ENCODE assay signal across 18 cellular contexts in genomic region chr11:19915808-19916207, GRCh38.
DNase-seq lines count a peak whose midpoint lies in the region; ATAC-seq and TF ChIP-seq lines count a peak whose summit lies in the region.
"Had no signal": no experiment of that assay in that cellular context is flagged by ENCODE, and none has a peak within 500 bp of the region (broad histone marks: within the 10 kb centered on the region; RNA-seq: fewer than 3 reads in every experiment).

No MANE protein-coding gene starts in this region.

- intact Hi-C loops in Caco-2 (cut with micrococcal nuclease; ENCODE audit: unreplicated experiment) = no loop called here

- H3K27me3 ChIP-seq in Caco-2 (replicated peaks; ENCODE audit: control insufficient read depth, insufficient read depth, low read length) = no peaks in the 10 kb centered on the region
- H3K27me3 ChIP-seq in GM23338 (ENCODE audit: insufficient read depth) = no peaks in the 10 kb centered on the region
- no peaks in the 10 kb centered on the region for H3K27me3 ChIP-seq in osteoblast (ENCODE audit: insufficient read depth, low read length)
- H3K27me3 ChIP-seq: BE2C, BLaER1 had no signal

- no peak for TF ChIP-seq CTCF in Caco-2 (IDR thresholded peaks at IDR 0.05; ENCODE audit: insufficient read depth in 1 of 2, low read depth in 1 of 2, low read length in 1 of 2, severe bottlenecking in 1 of 2, unreplicated experiment in 1 of 2)
- TF ChIP-seq CTCF in GM23338 (conservative IDR thresholded peaks at IDR 0.05; ENCODE audit: low read depth in 2 of 2) = no peak
- no peak for TF ChIP-seq CTCF in osteoblast (IDR thresholded peaks at IDR 0.05; ENCODE audit: extremely low read depth, low read depth, low read length)

- H3K4me1 ChIP-seq in Caco-2 (peaks cover 31% of the 10 kb centered on the region), GM23338 (ENCODE audit: insufficient read depth) (peaks cover 32% of the 10 kb centered on the region), osteoblast (ENCODE audit: insufficient read depth, low read length) (peaks cover 34% of the 10 kb centered on the region)
- H3K4me1 ChIP-seq: BE2C, BLaER1 had no signal

- H3K36me3 Mint-ChIP-seq in Caco-2 (ENCODE audit: insufficient read depth, unreplicated experiment) = peaks cover 17% of the 10 kb centered on the region
- peaks cover 35% of the 10 kb centered on the region for H3K36me3 Mint-ChIP-seq in GM23338 (ENCODE audit: low read depth)
- H3K36me3 Mint-ChIP-seq: CD14-positive monocyte; CD4-positive, alpha-beta memory T cell; CD4-positive, CD25-positive, alpha-beta regulatory T cell; CD8-positive, alpha-beta memory T cell had no signal

- H3K27ac Mint-ChIP-seq in Caco-2 (ENCODE audit: unreplicated experiment) = no peak overlapping the region
- H3K27ac Mint-ChIP-seq in GM23338 = peak overlapping the region; percentile 34; the same call in 1 of the 2 replicates
- H3K27ac Mint-ChIP-seq: CD14-positive monocyte; CD4-positive, alpha-beta memory T cell; CD4-positive, CD25-positive, alpha-beta regulatory T cell; CD8-positive, alpha-beta memory T cell had no signal

- no TSS peak for BruUV-seq in Caco-2 (replicated peaks; lab: Mats Ljungman, UMichigan)

- peaks cover 4% of the 10 kb centered on the region; the same call in 1 of the 2 replicates for H4K20me1 ChIP-seq in GM23338 (replicated peaks; ENCODE audit: insufficient read depth)
- no peaks in the 10 kb centered on the region for H4K20me1 ChIP-seq in osteoblast (ENCODE audit: insufficient read depth, low read length)
- H4K20me1 ChIP-seq: BLaER1 had no signal

- H3F3A ChIP-seq in GM23338 (replicated peaks; ENCODE audit: low read depth) = no peaks in the 10 kb centered on the region

- no peak overlapping the region for H3K27ac ChIP-seq in GM23338 (ENCODE audit: low read depth)
- H3K27ac ChIP-seq in osteoblast (ENCODE audit: low read depth, low read length) = no peak overlapping the region
- H3K27ac ChIP-seq: BLaER1 had no signal

- DNase-seq in Caco-2 (no peak), GM23338 (ENCODE audit: low spot score) (no peak), osteoblast (ENCODE audit: insufficient read length, low spot score, missing footprints) (peak; percentile 26), cerebellar cortex (ENCODE audit: low spot score) (no peak), NK-92 (lab: John Stamatoyannopoulos, UW; ENCODE audit: unreplicated experiment) (no peak)
- DNase-seq: 8988T; ACHN; BE2C; C1 segment of cervical spinal cord; Calu3; CD4-positive, alpha-beta memory T cell; CD4-positive, CD25-positive, alpha-beta regulatory T cell; CD8-positive, alpha-beta memory T cell; COR-L47; DMS79 treated with DMSO at 0.1 percent for 48 hours; GF-D8 had no signal

- H3K4me3 ChIP-seq in Caco-2 (ENCODE audit: low read depth, low read length) (no peak overlapping the region), GM23338 (no peak overlapping the region), osteoblast (ENCODE audit: insufficient read depth, low read length) (no peak overlapping the region)
- H3K4me3 ChIP-seq: BLaER1 had no signal

- POLR2A ChIA-PET in Caco-2 (lab: Charles Lee) = no interaction called here

- H3K27me3 Mint-ChIP-seq in Caco-2 (ENCODE audit: insufficient read depth, unreplicated experiment) = no peaks in the 10 kb centered on the region
- peaks cover 6% of the 10 kb centered on the region for H3K27me3 Mint-ChIP-seq in GM23338 (ENCODE audit: insufficient read depth, low read depth, poor library complexity)
- H3K27me3 Mint-ChIP-seq: CD4-positive, CD25-positive, alpha-beta regulatory T cell had no signal

- no peaks in the 10 kb centered on the region for H3K9me2 ChIP-seq in GM23338 (ENCODE audit: insufficient read depth)

- no peaks in the 10 kb centered on the region for H3K79me2 ChIP-seq in GM23338 (replicated peaks; ENCODE audit: insufficient read depth)
- peaks cover 17% of the 10 kb centered on the region for H3K79me2 ChIP-seq in osteoblast (ENCODE audit: insufficient read depth, low read length)

- CTCF ChIA-PET in Caco-2 (lab: Charles Lee) = no interaction called here

- H3K36me3 ChIP-seq in Caco-2 (ENCODE audit: control insufficient read depth, insufficient read depth, low read length) (no peaks in the 10 kb centered on the region), GM23338 (ENCODE audit: insufficient read depth) (peaks cover 5% of the 10 kb centered on the region; the same call in 1 of the 2 replicates), osteoblast (ENCODE audit: insufficient read depth, low read length) (no peaks in the 10 kb centered on the region)
- H3K36me3 ChIP-seq: BE2C, BLaER1 had no signal

- H3K4me2 ChIP-seq in GM23338 = no peak overlapping the region
- no peak overlapping the region for H3K4me2 ChIP-seq in osteoblast (ENCODE audit: insufficient read depth, low read length)
- H3K4me2 ChIP-seq: BLaER1 had no signal

- H2AFZ ChIP-seq in GM23338 = no peak overlapping the region
- H2AFZ ChIP-seq in osteoblast (ENCODE audit: low read length) = no peak overlapping the region

- H3K9me3 Mint-ChIP-seq in Caco-2 (ENCODE audit: unreplicated experiment) (no peaks in the 10 kb centered on the region), GM23338 (no peaks in the 10 kb centered on the region)
- H3K9me3 Mint-ChIP-seq: CD4-positive, alpha-beta memory T cell; CD4-positive, CD25-positive, alpha-beta regulatory T cell had no signal

- H3K4me1 Mint-ChIP-seq in Caco-2 (ENCODE audit: low read depth, unreplicated experiment) (peaks cover 37% of the 10 kb centered on the region), GM23338 (peaks cover 38% of the 10 kb centered on the region)
- H3K4me1 Mint-ChIP-seq: CD14-positive monocyte; CD4-positive, alpha-beta memory T cell; CD4-positive, CD25-positive, alpha-beta regulatory T cell; CD8-positive, alpha-beta memory T cell had no signal

- H3K9me3 ChIP-seq in Caco-2 = no peaks in the 10 kb centered on the region
- no peaks in the 10 kb centered on the region for H3K9me3 ChIP-seq in osteoblast (ENCODE audit: low read depth, low read length)
- H3K9me3 ChIP-seq: BE2C, BLaER1 had no signal

- ATAC-seq in GM23338 = no peak

- peak overlapping the region; percentile 6 for H3K4me3 Mint-ChIP-seq in Caco-2 (ENCODE audit: unreplicated experiment)
- H3K4me3 Mint-ChIP-seq in GM23338 = no peak overlapping the region
- H3K4me3 Mint-ChIP-seq: CD14-positive monocyte; CD4-positive, alpha-beta memory T cell; CD4-positive, CD25-positive, alpha-beta regulatory T cell; CD8-positive, alpha-beta memory T cell had no signal

TF ChIP-seq in GM23338, 12 proteins besides CTCF, POLR2A, EP300 and RAD21:
- TF ChIP-seq CREB1 (CRISPR knock-in tag; IDR thresholded peaks at IDR 0.05; ENCODE audit: low read depth) = no peak
- TF ChIP-seq, protein P1, sequence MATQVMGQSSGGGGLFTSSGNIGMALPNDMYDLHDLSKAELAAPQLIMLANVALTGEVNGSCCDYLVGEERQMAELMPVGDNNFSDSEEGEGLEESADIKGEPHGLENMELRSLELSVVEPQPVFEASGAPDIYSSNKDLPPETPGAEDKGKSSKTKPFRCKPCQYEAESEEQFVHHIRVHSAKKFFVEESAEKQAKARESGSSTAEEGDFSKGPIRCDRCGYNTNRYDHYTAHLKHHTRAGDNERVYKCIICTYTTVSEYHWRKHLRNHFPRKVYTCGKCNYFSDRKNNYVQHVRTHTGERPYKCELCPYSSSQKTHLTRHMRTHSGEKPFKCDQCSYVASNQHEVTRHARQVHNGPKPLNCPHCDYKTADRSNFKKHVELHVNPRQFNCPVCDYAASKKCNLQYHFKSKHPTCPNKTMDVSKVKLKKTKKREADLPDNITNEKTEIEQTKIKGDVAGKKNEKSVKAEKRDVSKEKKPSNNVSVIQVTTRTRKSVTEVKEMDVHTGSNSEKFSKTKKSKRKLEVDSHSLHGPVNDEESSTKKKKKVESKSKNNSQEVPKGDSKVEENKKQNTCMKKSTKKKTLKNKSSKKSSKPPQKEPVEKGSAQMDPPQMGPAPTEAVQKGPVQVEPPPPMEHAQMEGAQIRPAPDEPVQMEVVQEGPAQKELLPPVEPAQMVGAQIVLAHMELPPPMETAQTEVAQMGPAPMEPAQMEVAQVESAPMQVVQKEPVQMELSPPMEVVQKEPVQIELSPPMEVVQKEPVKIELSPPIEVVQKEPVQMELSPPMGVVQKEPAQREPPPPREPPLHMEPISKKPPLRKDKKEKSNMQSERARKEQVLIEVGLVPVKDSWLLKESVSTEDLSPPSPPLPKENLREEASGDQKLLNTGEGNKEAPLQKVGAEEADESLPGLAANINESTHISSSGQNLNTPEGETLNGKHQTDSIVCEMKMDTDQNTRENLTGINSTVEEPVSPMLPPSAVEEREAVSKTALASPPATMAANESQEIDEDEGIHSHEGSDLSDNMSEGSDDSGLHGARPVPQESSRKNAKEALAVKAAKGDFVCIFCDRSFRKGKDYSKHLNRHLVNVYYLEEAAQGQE (IDR thresholded peaks at IDR 0.05; ENCODE audit: unreplicated experiment) = no peak
- no peak for TF ChIP-seq NANOG (IDR thresholded peaks at IDR 0.05; ENCODE audit: borderline replicate concordance)
- TF ChIP-seq ZNF331 (CRISPR knock-in tag; IDR thresholded peaks at IDR 0.05; ENCODE audit: low read depth) = no peak
- TF ChIP-seq ZNF114 (CRISPR knock-in tag; IDR thresholded peaks at IDR 0.05) = no peak
- no peak for TF ChIP-seq POLR2AphosphoS5 (IDR thresholded peaks at IDR 0.05; ENCODE audit: low read depth)
- TF ChIP-seq EZH2phosphoT487 (IDR thresholded peaks at IDR 0.05; ENCODE audit: unreplicated experiment) = no peak
